Comparison of ENCODE assay signal across 12 cellular contexts in genomic region chr7:73704640-73705550, GRCh38. TPM values are rescaled to one million over a fixed set of nuclear protein-coding genes. Genes with fewer than 3 reads are reported as not detected.
DNase-seq lines count a peak whose midpoint lies in the region; ATAC-seq and TF ChIP-seq lines count a peak whose summit lies in the region.
"Had no signal": no experiment of that assay in that cellular context is flagged by ENCODE, and none has a peak within 500 bp of the region (broad histone marks: within the 10 kb centered on the region; RNA-seq: fewer than 3 reads in every experiment).

No MANE protein-coding gene starts in this region.

- no peak for ATAC-seq in HCT116

- RAD21 ChIA-PET in HCT116 (lab: Charles Lee; ENCODE audit: low non-redundant PET in 1 of 2, low total read pairs in 2 of 2, uncharacterized antibody in 2 of 2, unreplicated experiment in 2 of 2): interaction anchor here in 1 of 2 experiments (0.6 kb wide), 1 partner anchor 11 kb away, joined by 3 read pairs; no protein-coding TSS in a partner anchor

- peaks cover 25% of the 10 kb centered on the region; the same call in 1 of the 2 replicates for H3K79me2 ChIP-seq in HCT116 (ENCODE audit: insufficient read depth, low read length)
- peaks cover 48% of the 10 kb centered on the region for H3K79me2 ChIP-seq in SK-N-SH (ENCODE audit: insufficient read depth)

- H3K9me2 ChIP-seq in HCT116 (ENCODE audit: insufficient read depth) (no peaks in the 10 kb centered on the region), SK-N-SH (no peaks in the 10 kb centered on the region)

- no peak for TF ChIP-seq CTCF in HCT116 (IDR thresholded peaks at IDR 0.05 in 2 of 3, conservative IDR thresholded peaks at IDR 0.05 in 1 of 3; ENCODE audit: borderline replicate concordance in 1 of 3, insufficient read depth in 1 of 3, low read depth in 2 of 3, low read length in 2 of 3)
- TF ChIP-seq CTCF in SK-N-SH (IDR thresholded peaks at IDR 0.05): no peak
- no peak for TF ChIP-seq CTCF in mesothelial cell of epicardium (IDR thresholded peaks at IDR 0.05; ENCODE audit: unreplicated experiment)

- no peak overlapping the region for H3K27ac Mint-ChIP-seq in mesothelial cell of epicardium
- H3K27ac Mint-ChIP-seq: activated CD4-positive, alpha-beta T cell treated with anti-CD3 and anti-CD28 coated beads, Interleukin-2, amount 10 ng/mL, durations not matched to agents 24 days and 14 days; activated naive CD4-positive, alpha-beta T cell treated with anti-CD3 and anti-CD28 coated beads, Interleukin-2, amount 10 ng/mL, durations not matched to agents 7 days and 5 days; H9 had no signal

- TF ChIP-seq RAD21 in HCT116 (IDR thresholded peaks at IDR 0.05; ENCODE audit: low read depth) (no peak), SK-N-SH (IDR thresholded peaks at IDR 0.05; ENCODE audit: low read length) (no peak)

- in situ Hi-C loops in G401 (cut with HindIII; ENCODE audit: low sequenced_read_pairs): no loop called here

- H3F3A ChIP-seq in SK-N-SH (replicated peaks; ENCODE audit: insufficient read depth): peaks cover 61% of the 10 kb centered on the region

- no peak for DNase-seq in HCT116 (ENCODE audit: low read depth, low spot score)
- peak; percentile 42 for DNase-seq in SK-N-SH
- DNase-seq in fibroblast of peridontal ligament (ENCODE audit: extremely low read depth): peak; percentile 30
- DNase-seq in glomerular visceral epithelial cell (ENCODE audit: extremely low spot score): no peak
- DNase-seq in mesothelial cell of epicardium (ENCODE audit: low spot score in 2 of 2, unreplicated experiment in 2 of 2): no peak
- DNase-seq in HuH-7.5 (ENCODE audit: low spot score): no peak
- DNase-seq in G401 (ENCODE audit: low spot score): no peak
- DNase-seq: H9 had no signal

- no TSS peak for BruUV-seq in HCT116 (replicated peaks; lab: Mats Ljungman, UMichigan)

- no peaks in the 10 kb centered on the region for H3K27me3 ChIP-seq in HCT116 (ENCODE audit: insufficient read depth, low read length)
- no peaks in the 10 kb centered on the region for H3K27me3 ChIP-seq in SK-N-SH (ENCODE audit: insufficient read depth)
- H3K27me3 ChIP-seq in skeletal muscle satellite cell (ENCODE audit: control insufficient read depth, insufficient read depth, low read length): no peaks in the 10 kb centered on the region

- H3K4me1 ChIP-seq in HCT116 (ENCODE audit: control insufficient read depth in 1 of 2, insufficient read depth in 2 of 2, low read length in 2 of 2) (peaks cover 40 to 73% of the 10 kb centered on the region in 2 experiments), SK-N-SH (ENCODE audit: control insufficient read depth in 1 of 2, insufficient read depth in 2 of 2, low read depth in 1 of 2, low read length in 1 of 2) (peaks cover 0 to 42% of the 10 kb centered on the region in 2 experiments; a peak in 3 of 4 replicates), skeletal muscle satellite cell (ENCODE audit: control insufficient read depth, insufficient read depth, low read length) (peaks cover 37% of the 10 kb centered on the region)
- H3K4me1 ChIP-seq: psoas muscle had no signal

- no peak overlapping the region for H3K4me3 Mint-ChIP-seq in mesothelial cell of epicardium
- H3K4me3 Mint-ChIP-seq: activated CD4-positive, alpha-beta T cell treated with anti-CD3 and anti-CD28 coated beads, Interleukin-2, amount 10 ng/mL, durations not matched to agents 24 days and 14 days; activated naive CD4-positive, alpha-beta T cell treated with anti-CD3 and anti-CD28 coated beads, Interleukin-2, amount 10 ng/mL, durations not matched to agents 7 days and 5 days had no signal

- H3K36me3 Mint-ChIP-seq in mesothelial cell of epicardium: peaks cover 11% of the 10 kb centered on the region

- H3K9ac ChIP-seq in HCT116 (ENCODE audit: low read length) (peak overlapping the region; percentile 58), SK-N-SH (peak overlapping the region; percentile 29; the same call in 1 of the 2 replicates), skeletal muscle satellite cell (ENCODE audit: low read depth, low read length) (no peak overlapping the region)

- no peak overlapping the region for H3K4me3 ChIP-seq in HCT116 (replicated peaks in 1 of 2; ENCODE audit: low read depth in 1 of 2, low read length in 2 of 2)
- H3K4me3 ChIP-seq in SK-N-SH (ENCODE audit: low read depth in 2 of 2, low read length in 1 of 2): no peak overlapping the region
- H3K4me3 ChIP-seq in skeletal muscle satellite cell (ENCODE audit: low read length): no peak overlapping the region
- H3K4me3 ChIP-seq: psoas muscle had no signal

- H2AFZ ChIP-seq in HCT116 (ENCODE audit: low read depth, low read length, poor library complexity, severe bottlenecking) (no peak overlapping the region), SK-N-SH (ENCODE audit: low read depth) (no peak overlapping the region)

- WGBS in SK-N-SH (ENCODE audit: low lambda C conversion rate): 46% methylated on average over 12 of the region's 23 CpGs

- peak in 1 of 2 experiments; percentile 50; a peak in 1 of 4 replicates for TF ChIP-seq EP300 in SK-N-SH (IDR thresholded peaks at IDR 0.05; ENCODE audit: borderline replicate concordance in 1 of 2, low read depth in 1 of 2, low read length in 1 of 2)

- H3K27ac ChIP-seq in HCT116 (ENCODE audit: low read depth, low read length) (peak overlapping the region; percentile 92; the same call in 1 of the 2 replicates), SK-N-SH (ENCODE audit: low read depth in 2 of 2, low read length in 1 of 2) (peak overlapping the region in 1 of 2 experiments; percentile 72; a peak in 2 of 4 replicates)
- H3K27ac ChIP-seq: psoas muscle had no signal

- H3K9me3 Mint-ChIP-seq in mesothelial cell of epicardium: no peaks in the 10 kb centered on the region
- H3K9me3 Mint-ChIP-seq: activated CD4-positive, alpha-beta T cell treated with anti-CD3 and anti-CD28 coated beads, Interleukin-2, amount 10 ng/mL, durations not matched to agents 24 days and 14 days; activated naive CD4-positive, alpha-beta T cell treated with anti-CD3 and anti-CD28 coated beads, Interleukin-2, amount 10 ng/mL, durations not matched to agents 7 days and 5 days; H9 had no signal

- H3K4me1 Mint-ChIP-seq in mesothelial cell of epicardium: no peaks in the 10 kb centered on the region

- H3K9me3 ChIP-seq in HCT116 (ENCODE audit: control insufficient read depth in 1 of 2, insufficient read depth in 1 of 2, low read depth in 1 of 2, low read length in 2 of 2) (no peaks in the 10 kb centered on the region), SK-N-SH (no peaks in the 10 kb centered on the region), skeletal muscle satellite cell (replicated peaks; ENCODE audit: low read length) (no peaks in the 10 kb centered on the region)
- H3K9me3 ChIP-seq: psoas muscle had no signal

- H3K27me3 Mint-ChIP-seq in mesothelial cell of epicardium (ENCODE audit: low read depth): no peaks in the 10 kb centered on the region
- H3K27me3 Mint-ChIP-seq: activated CD4-positive, alpha-beta T cell treated with anti-CD3 and anti-CD28 coated beads, Interleukin-2, amount 10 ng/mL, durations not matched to agents 24 days and 14 days had no signal

- H4K20me1 ChIP-seq in HCT116 (ENCODE audit: insufficient read depth): no peaks in the 10 kb centered on the region
- H4K20me1 ChIP-seq in SK-N-SH (ENCODE audit: insufficient read depth): peaks cover 45% of the 10 kb centered on the region

- TF ChIP-seq POLR2A in HCT116 (IDR thresholded peaks at IDR 0.05; ENCODE audit: borderline replicate concordance, extremely low read depth, insufficient read depth, insufficient read length): no peak

- H3K4me2 ChIP-seq in HCT116 (ENCODE audit: low read length): peak overlapping the region; percentile 79
- peak overlapping the region; percentile 56 for H3K4me2 ChIP-seq in SK-N-SH
- H3K4me2 ChIP-seq in skeletal muscle satellite cell (ENCODE audit: low read length): peak overlapping the region; percentile 44

- peaks cover 17 to 38% of the 10 kb centered on the region in 2 experiments; a peak in 3 of 4 replicates for H3K36me3 ChIP-seq in HCT116 (ENCODE audit: control insufficient read depth in 1 of 2, insufficient read depth in 2 of 2, low read length in 2 of 2)
- peaks cover 37 to 41% of the 10 kb centered on the region in 2 experiments for H3K36me3 ChIP-seq in SK-N-SH (replicated peaks in 1 of 2; ENCODE audit: control insufficient read depth in 1 of 2, insufficient read depth in 2 of 2, low read length in 1 of 2)
- peaks cover 75% of the 10 kb centered on the region for H3K36me3 ChIP-seq in skeletal muscle satellite cell (ENCODE audit: insufficient read depth, low read length)

- intact Hi-C loops in HCT116 (cut with micrococcal nuclease): no loop called here

- POLR2A ChIA-PET in HCT116 (lab: Charles Lee) (interaction anchor here (0.6 to 1.3 kb wide), 2 partner anchors 12 to 643 kb away, joined by 3 to 9 read pairs; no protein-coding TSS in a partner anchor), SK-N-SH (lab: Yijun Ruan, JAX) (interaction anchor here (1.1 kb wide), 1 partner anchor 21 kb away, joined by 4 read pairs; the partner anchor contains the start of genes BUD23 and DNAJC30)

- CTCF ChIA-PET in HCT116 (lab: Charles Lee): interaction anchor here (2.1 kb wide), 1 partner anchor 15 kb away, joined by 6 read pairs; the partner anchor contains the start of gene STX1A
- CTCF ChIA-PET in SK-N-SH (lab: Yijun Ruan, JAX): interaction anchor here (0.8 to 4.5 kb wide), 11 partner anchors 11 to 363 kb away, joined by 3 to 27 read pairs (median 3); partner anchors contain the start of gene VPS37D

RNA-seq across cellular contexts. Expression of gene STX1A, which starts 14.6 kb away (rescaled TPM):
- 39.4 TPM for total RNA-seq in HCT116 (2021; ENCODE audit: unreplicated experiment)
- polyA plus RNA-seq in HCT116 (2012): 41.2 and 46.8 TPM in 2 replicates
- polyA plus RNA-seq in SK-N-SH (2012; rRNA removed): 81.2 and 91.1 TPM in 2 replicates
- polyA plus RNA-seq in SK-N-SH (2012; cell fraction: cytosol; rRNA removed): 40.6 and 54.4 TPM in 2 replicates
- 330 and 340 TPM in 2 replicates for polyA plus RNA-seq in SK-N-SH (2012; cell fraction: nucleus; rRNA removed)
- 60.1 and 67.1 TPM in 2 replicates for total RNA-seq in skeletal muscle satellite cell (2012; rRNA removed)
- 12.5 to 15.5 TPM (median 13.2 TPM) in 3 replicates for total RNA-seq in mesothelial cell of epicardium
- total RNA-seq in G401 (2014; rRNA removed; shearing (Covaris generic)): 2.5 and 6.5 TPM in 2 replicates

RNA-seq across cellular contexts. Expression of gene BUD23, which starts 21.5 kb away (rescaled TPM):
- total RNA-seq in HCT116 (2021; ENCODE audit: unreplicated experiment): 168 TPM
- polyA plus RNA-seq in HCT116 (2012): 148 and 164 TPM in 2 replicates
- 174 and 206 TPM in 2 replicates for polyA plus RNA-seq in SK-N-SH (2012; rRNA removed)
- polyA plus RNA-seq in SK-N-SH (2012; cell fraction: cytosol; rRNA removed): 167 and 190 TPM in 2 replicates
- 151 and 156 TPM in 2 replicates for polyA plus RNA-seq in SK-N-SH (2012; cell fraction: nucleus; rRNA removed)
- 51.0 and 53.7 TPM in 2 replicates for total RNA-seq in skeletal muscle satellite cell (2012; rRNA removed)
- total RNA-seq in mesothelial cell of epicardium: 64.2 to 70.2 TPM (median 69.1 TPM) in 3 replicates
- total RNA-seq in G401 (2014; rRNA removed; shearing (Covaris generic)): 203 and 204 TPM in 2 replicates

RNA-seq across cellular contexts. Expression of gene DNAJC30, which starts 21.6 kb away (rescaled TPM):
- total RNA-seq in HCT116 (2021; ENCODE audit: unreplicated experiment) (8.5 TPM), mesothelial cell of epicardium (13.1 to 14.8 TPM (median 14.6 TPM) in 3 replicates)
- polyA plus RNA-seq in HCT116 (2012): 3.4 and 5.1 TPM in 2 replicates
- polyA plus RNA-seq in SK-N-SH (2012; rRNA removed): 10.6 and 11.0 TPM in 2 replicates
- 8.0 and 10.5 TPM in 2 replicates for polyA plus RNA-seq in SK-N-SH (2012; cell fraction: cytosol; rRNA removed)
- polyA plus RNA-seq in SK-N-SH (2012; cell fraction: nucleus; rRNA removed): 7.5 and 8.0 TPM in 2 replicates
- 2.6 and 3.3 TPM in 2 replicates for total RNA-seq in skeletal muscle satellite cell (2012; rRNA removed)
- total RNA-seq in G401 (2014; rRNA removed; shearing (Covaris generic)): 12.4 and 19.6 TPM in 2 replicates

RNA-seq across cellular contexts. Expression of gene ABHD11, which starts 33.7 kb away (rescaled TPM):
- 69.8 TPM for total RNA-seq in HCT116 (2021; ENCODE audit: unreplicated experiment)
- 56.8 and 61.1 TPM in 2 replicates for polyA plus RNA-seq in HCT116 (2012)
- 29.9 and 33.7 TPM in 2 replicates for polyA plus RNA-seq in SK-N-SH (2012; rRNA removed)
- 14.8 and 23.2 TPM in 2 replicates for polyA plus RNA-seq in SK-N-SH (2012; cell fraction: cytosol; rRNA removed)
- 32.1 and 34.9 TPM in 2 replicates for polyA plus RNA-seq in SK-N-SH (2012; cell fraction: nucleus; rRNA removed)
- 21.5 and 28.2 TPM in 2 replicates for total RNA-seq in skeletal muscle satellite cell (2012; rRNA removed)
- 33.9 to 40.7 TPM (median 35.2 TPM) in 3 replicates for total RNA-seq in mesothelial cell of epicardium
- 34.2 and 41.1 TPM in 2 replicates for total RNA-seq in G401 (2014; rRNA removed; shearing (Covaris generic))

RNA-seq across cellular contexts. Expression of gene VPS37D, which starts 37.3 kb away (rescaled TPM):
- total RNA-seq in HCT116 (2021; ENCODE audit: unreplicated experiment) (9.5 TPM), mesothelial cell of epicardium (15.4 to 16.7 TPM (median 16.1 TPM) in 3 replicates)
- polyA plus RNA-seq in HCT116 (2012): 8.2 and 9.2 TPM in 2 replicates
- 5.7 and 7.4 TPM in 2 replicates for polyA plus RNA-seq in SK-N-SH (2012; rRNA removed)
- 3.7 and 5.9 TPM in 2 replicates for polyA plus RNA-seq in SK-N-SH (2012; cell fraction: cytosol; rRNA removed)
- 5.7 and 10.9 TPM in 2 replicates for polyA plus RNA-seq in SK-N-SH (2012; cell fraction: nucleus; rRNA removed)
- total RNA-seq in skeletal muscle satellite cell (2012; rRNA removed): 3.0 and 4.8 TPM in 2 replicates
- 8.3 and 9.8 TPM in 2 replicates for total RNA-seq in G401 (2014; rRNA removed; shearing (Covaris generic))

Comparison
In these comparisons a context has a peak if more than half of its experiments do, and no peak if none do; other contexts are left out.
1. DNase-seq: peak in SK-N-SH (single experiment) and fibroblast of peridontal ligament (single experiment); none in HCT116 (single experiment), glomerular visceral epithelial cell (single experiment), mesothelial cell of epicardium (0 of 2), HuH-7.5 (single experiment) and G401 (single experiment).
2. Of the 11 proteins assayed by ChIP-seq in both SK-N-SH and HCT116: peak only in SK-N-SH: JUND; only in HCT116: none; in both: none; in neither: 10.
3. Peak in every context shown above with its lines, with median percentiles within 50 percentile points of each other: H3K4me2 ChIP-seq.